8 cellular contexts compared by ENCODE assay signal in the genomic region with DNA sequence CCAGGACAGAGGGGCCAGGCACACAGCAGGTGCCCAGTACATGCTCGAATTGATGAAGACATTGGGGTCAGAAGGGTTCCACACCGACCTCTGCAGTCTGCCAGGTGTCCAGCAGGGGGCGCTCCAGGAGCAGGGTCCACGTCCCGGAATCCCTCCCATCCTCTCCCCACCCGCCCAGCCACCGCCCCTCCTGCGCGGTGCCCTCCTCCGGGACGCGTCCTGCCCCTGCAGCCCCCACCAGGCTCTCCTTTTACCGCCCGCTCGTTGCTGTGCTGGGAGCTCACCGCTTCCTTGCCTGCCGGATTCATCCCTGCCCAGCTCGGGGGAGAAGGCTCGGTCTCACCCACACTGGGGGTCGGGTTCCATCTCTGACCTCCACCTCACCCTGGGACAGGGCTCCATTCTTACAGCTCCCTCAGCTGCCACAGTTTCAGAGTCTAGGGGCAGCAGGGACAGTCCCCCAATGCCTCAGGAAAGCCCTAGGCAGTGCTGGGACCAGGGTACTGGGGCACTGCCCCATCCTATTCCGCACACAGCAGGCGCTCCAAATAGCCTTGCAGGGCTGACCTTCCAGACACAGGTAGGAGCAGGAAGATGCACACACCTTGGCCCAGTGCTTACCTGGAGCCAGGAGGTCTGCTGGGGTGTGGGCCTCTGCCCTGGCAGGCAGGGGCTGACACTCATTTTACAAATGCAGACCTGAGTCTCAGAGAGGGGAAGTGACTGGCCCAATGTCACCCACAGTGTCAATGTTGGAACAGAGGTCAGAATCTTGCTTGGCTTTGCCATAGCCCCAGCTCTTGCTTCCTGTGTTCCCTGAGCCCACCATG. TPM values are rescaled to one million over a fixed set of nuclear protein-coding genes. Genes with fewer than 3 reads are reported as not detected.
A peak's percentile ranks its signal among the peaks of the same experiment; 100 is the strongest.
DNase-seq lines count a peak whose midpoint lies in the region; TF ChIP-seq lines count a peak whose summit lies in the region.

No MANE protein-coding gene starts in this region.

- no peak for TF ChIP-seq EP300 in neural cell (conservative IDR thresholded peaks at IDR 0.05; ENCODE audit: poor library complexity, severe bottlenecking)

- DNase-seq in CMK (ENCODE audit: low read depth) = peak; percentile 39
- DNase-seq in NT2/D1 (ENCODE audit: low read depth, low spot score) = peak; percentile 69
- DNase-seq in activated T-cell treated with anti-CD3 and anti-CD28 coated beads, Interleukin-2, amount 50 U/mL, for 1 hour = peak; percentile 72
- peak; percentile 12 to 17 for DNase-seq in fibroblast of lung (ENCODE audit: low read depth in 2 of 2)
- peak; percentile 54 for DNase-seq in superior temporal gyrus (ENCODE audit: extremely low spot score)
- DNase-seq in OCI-M2 (lab: John Stamatoyannopoulos, UW; ENCODE audit: unreplicated experiment) = no peak

- no peaks in the 10 kb centered on the region for H3F3A ChIP-seq in neural cell (ENCODE audit: insufficient read depth, low read length, poor library complexity, severe bottlenecking)

- H3K27me3 ChIP-seq in NT2/D1 (ENCODE audit: insufficient read depth, insufficient read length) (no peaks in the 10 kb centered on the region), fibroblast of lung (ENCODE audit: control insufficient read depth, insufficient read depth, low read length) (no peaks in the 10 kb centered on the region), neural cell (ENCODE audit: insufficient read depth, low read depth, low read length) (no peaks in the 10 kb centered on the region)

- H3K9ac ChIP-seq in NT2/D1 (ENCODE audit: insufficient read length, low read depth) (peak overlapping the region; percentile 72), fibroblast of lung (ENCODE audit: insufficient read depth, low read length) (no peak overlapping the region), neural cell (ENCODE audit: low read length) (peak overlapping the region; percentile 59)

- TF ChIP-seq RAD21 in neural cell (conservative IDR thresholded peaks at IDR 0.05) = peak; percentile 87

- CTCF ChIA-PET in HEK293 (lab: Yijun Ruan, JAX) = interaction anchor here (0.6 to 2.7 kb wide), 32 partner anchors 8 to 925 kb away, joined by 3 to 34 read pairs (median 4); partner anchors contain the start of gene C3orf20

- H3K9me2 ChIP-seq in neural cell (ENCODE audit: insufficient read depth, low read length) = no peaks in the 10 kb centered on the region

- H3K27ac ChIP-seq in HEK293 (ENCODE audit: extremely low read depth, low read depth, low read length) = no peak overlapping the region
- H3K27ac ChIP-seq in fibroblast of lung (ENCODE audit: insufficient read depth, low read length) = no peak overlapping the region
- H3K27ac ChIP-seq in neural cell (ENCODE audit: low read length) = no peak overlapping the region

- POLR2A ChIA-PET in HEK293 (lab: Yijun Ruan, JAX) = no interaction called here

- H4K20me1 ChIP-seq in fibroblast of lung (ENCODE audit: control insufficient read depth, extremely low read depth, insufficient read depth, low read length) = no peaks in the 10 kb centered on the region
- H4K20me1 ChIP-seq in neural cell (ENCODE audit: insufficient read depth) = no peaks in the 10 kb centered on the region

- H3K79me2 ChIP-seq in fibroblast of lung (ENCODE audit: control insufficient read depth, insufficient read depth, low read length) = no peaks in the 10 kb centered on the region
- H3K79me2 ChIP-seq in neural cell (replicated peaks; ENCODE audit: insufficient read depth, low read length) = no peaks in the 10 kb centered on the region

- H3K4me2 ChIP-seq in fibroblast of lung (ENCODE audit: extremely low read depth, insufficient read depth, low read length) (no peak overlapping the region), neural cell (ENCODE audit: low read length) (no peak overlapping the region)

- H3K4me1 ChIP-seq in HEK293 (ENCODE audit: control insufficient read depth, insufficient read depth, low read length) (no peaks in the 10 kb centered on the region), NT2/D1 (ENCODE audit: insufficient read depth, insufficient read length) (peaks cover 7% of the 10 kb centered on the region), fibroblast of lung (ENCODE audit: control insufficient read depth, extremely low read depth, insufficient read depth, low read length) (no peaks in the 10 kb centered on the region)

- no peak overlapping the region for H2AFZ ChIP-seq in fibroblast of lung (ENCODE audit: low read length)
- peak overlapping the region; percentile 51 for H2AFZ ChIP-seq in neural cell (ENCODE audit: low read depth, low read length)

- H3K4me3 ChIP-seq in HEK293 (ENCODE audit: low read depth, low read length) = no peak overlapping the region
- no peak overlapping the region for H3K4me3 ChIP-seq in NT2/D1 (ENCODE audit: insufficient read length, low read depth)
- no peak overlapping the region for H3K4me3 ChIP-seq in fibroblast of lung (replicated peaks in 1 of 4; ENCODE audit: control extremely low read depth in 1 of 4, insufficient read depth in 1 of 4, low read depth in 3 of 4, low read length in 4 of 4)
- H3K4me3 ChIP-seq in neural cell (ENCODE audit: low read length) = peak overlapping the region; percentile 59

- H3K36me3 ChIP-seq in HEK293 (ENCODE audit: control insufficient read depth in 2 of 2, insufficient read depth in 1 of 2, low read length in 2 of 2) = no peaks in the 10 kb centered on the region
- no peaks in the 10 kb centered on the region for H3K36me3 ChIP-seq in NT2/D1 (ENCODE audit: insufficient read depth, insufficient read length, low read length)
- no peaks in the 10 kb centered on the region for H3K36me3 ChIP-seq in fibroblast of lung (ENCODE audit: control insufficient read depth, insufficient read depth, low read length)
- no peaks in the 10 kb centered on the region for H3K36me3 ChIP-seq in neural cell (ENCODE audit: insufficient read depth, low read length)

- peak; percentile 79 for TF ChIP-seq CTCF in HEK293 (tag by site-specific recombination; IDR thresholded peaks at IDR 0.05)
- peak; percentile 64 to 82 for TF ChIP-seq CTCF in fibroblast of lung (conservative IDR thresholded peaks at IDR 0.05 in 1 of 2, IDR thresholded peaks at IDR 0.05 in 1 of 2; ENCODE audit: low read depth in 1 of 2, low read length in 2 of 2)
- TF ChIP-seq CTCF in neural cell (IDR thresholded peaks at IDR 0.05; ENCODE audit: poor library complexity, severe bottlenecking) = peak; percentile 85

- H3K9me3 ChIP-seq in HEK293 (ENCODE audit: control insufficient read depth, insufficient read depth, low read depth, low read length) (no peaks in the 10 kb centered on the region), NT2/D1 (ENCODE audit: insufficient read depth, low read length) (no peaks in the 10 kb centered on the region), fibroblast of lung (ENCODE audit: control insufficient read depth, insufficient read depth, low read depth, low read length) (no peaks in the 10 kb centered on the region), neural cell (ENCODE audit: low read length) (no peaks in the 10 kb centered on the region)

TF ChIP-seq in HEK293, 187 proteins besides CTCF, POLR2A, EP300 and RAD21 (continues in another document):
- TF ChIP-seq GLIS2 (tag by site-specific recombination; IDR thresholded peaks at IDR 0.05) (peak; percentile 73), ZNF600 (tag by site-specific recombination; IDR thresholded peaks at IDR 0.05) (0 out of 2 replicates have a peak, but pooled peaks have one; percentile 23), GLIS1 (tag by site-specific recombination; IDR thresholded peaks at IDR 0.05) (peak; percentile 46; the same call in 1 of the 2 replicates), EGR2 (tag by site-specific recombination; IDR thresholded peaks at IDR 0.05; ENCODE audit: low read depth) (peak; percentile 50; the same call in 1 of the 2 replicates), ZNF670 (tag by site-specific recombination; IDR thresholded peaks at IDR 0.05; ENCODE audit: low read depth) (no peak), KLF16 (tag by site-specific recombination; IDR thresholded peaks at IDR 0.05) (peak; percentile 41; the same call in 1 of the 2 replicates), ZNF555 (tag by site-specific recombination; conservative IDR thresholded peaks at IDR 0.05) (no peak)
- TF ChIP-seq, protein P1, sequence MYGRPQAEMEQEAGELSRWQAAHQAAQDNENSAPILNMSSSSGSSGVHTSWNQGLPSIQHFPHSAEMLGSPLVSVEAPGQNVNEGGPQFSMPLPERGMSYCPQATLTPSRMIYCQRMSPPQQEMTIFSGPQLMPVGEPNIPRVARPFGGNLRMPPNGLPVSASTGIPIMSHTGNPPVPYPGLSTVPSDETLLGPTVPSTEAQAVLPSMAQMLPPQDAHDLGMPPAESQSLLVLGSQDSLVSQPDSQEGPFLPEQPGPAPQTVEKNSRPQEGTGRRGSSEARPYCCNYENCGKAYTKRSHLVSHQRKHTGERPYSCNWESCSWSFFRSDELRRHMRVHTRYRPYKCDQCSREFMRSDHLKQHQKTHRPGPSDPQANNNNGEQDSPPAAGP (tag by site-specific recombination; IDR thresholded peaks at IDR 0.05) = peak; percentile 74; the same call in 1 of the 2 replicates

TF ChIP-seq in neural cell, 6 proteins besides CTCF, POLR2A, EP300 and RAD21 (continues in another document):
- TF ChIP-seq SMC3 (conservative IDR thresholded peaks at IDR 0.05; ENCODE audit: poor library complexity) = peak; percentile 89
- no peak for TF ChIP-seq TAF1 (IDR thresholded peaks at IDR 0.05; ENCODE audit: low read depth)
- no peak for TF ChIP-seq POLR2AphosphoS5 (IDR thresholded peaks at IDR 0.05)

RNA-seq across cellular contexts. Expression of gene GRIP2, which starts 31.0 kb away (rescaled TPM):
- under 0.01 TPM in 2 replicates for total RNA-seq in fibroblast of lung
- 0.10 and 0.87 TPM in 2 replicates for polyA plus RNA-seq in fibroblast of lung
- polyA plus RNA-seq in fibroblast of lung (2012) = 1.1 TPM in 1 of 2 replicates, not detected in the other
- 0.35 TPM in 1 of 2 replicates, not detected in the other for polyA minus RNA-seq in fibroblast of lung (ENCODE audit: low replicate concordance)
- polyA plus RNA-seq in neural cell = 8.6 and 13.3 TPM in 2 replicates
- polyA minus RNA-seq in neural cell = 12.0 and 12.9 TPM in 2 replicates
